ENCODE assay signal across 24 cellular contexts in the genomic region with DNA sequence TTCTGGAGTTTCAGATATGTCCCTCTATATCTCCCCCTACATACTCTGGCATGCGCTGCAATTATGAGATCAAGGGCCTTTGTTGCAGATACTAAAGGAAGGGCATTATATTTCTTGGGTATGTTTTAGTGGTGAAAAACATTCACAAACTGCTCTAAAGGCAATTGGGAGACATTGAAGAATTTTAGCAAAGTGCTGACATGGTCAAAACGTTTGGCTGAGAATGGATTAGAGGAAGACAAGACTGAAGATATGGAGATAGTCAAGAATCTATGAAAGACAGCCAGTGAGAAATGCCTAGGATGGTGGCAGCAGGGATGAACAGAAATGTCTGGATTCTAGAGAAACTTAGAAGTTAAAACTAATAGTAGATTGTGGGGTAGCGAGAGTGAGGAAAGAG.
"Had no signal": no experiment of that assay in that cellular context is flagged by ENCODE, and none has a peak within 500 bp of the region (broad histone marks: within the 10 kb centered on the region; RNA-seq: fewer than 3 reads in every experiment).

No MANE protein-coding gene starts in this region.

- H3K27ac ChIP-seq: colonic mucosa, esophagus muscularis mucosa, foreskin keratinocyte, gastroesophageal sphincter, heart left ventricle, hepatocyte, left lung, neutrophil, parathyroid adenoma, testis, tibial artery had no signal

- FAIRE-seq: endothelial cell of umbilical vein, islet of Langerhans had no signal

- ATAC-seq: foreskin keratinocyte; gastroesophageal sphincter; heart left ventricle; left cardiac atrium; left lung; mucosa of descending colon; natural killer cell treated with Interleukin-12 subunit alpha and Interleukin-12 subunit beta and Interleukin-15 and Interleukin-18, amount 100 ng/mL, for 72 hours; sciatic nerve; stimulated activated memory B cell treated with anti-CD40 and anti-IgM and Interleukin-4, amounts not matched to agents 10 μg/mL and 1 μg/mL and 100 μg/mL, for 72 hours; stimulated activated naive CD8-positive, alpha-beta T cell treated with anti-CD3 and anti-CD28 coated beads, Interleukin-15, Interleukin-2, amounts not matched to agents 100 U/mL and 50 U/mL, for 24 hours had no signal

- H3K4me3 ChIP-seq: colonic mucosa, esophagus muscularis mucosa, gastroesophageal sphincter, heart left ventricle, hepatocyte, left lung, mucosa of descending colon, testis, tibial artery had no signal

- H3K27me3 ChIP-seq: colonic mucosa, esophagus muscularis mucosa, foreskin keratinocyte, gastroesophageal sphincter, heart left ventricle, hepatocyte, left lung, neutrophil, testis, tibial artery had no signal

- H3K4me1 ChIP-seq: colonic mucosa, foreskin keratinocyte, gastroesophageal sphincter, heart left ventricle, left lung, parathyroid adenoma, testis, tibial artery had no signal

- DNase-seq: colonic mucosa; effector CD8-positive, alpha-beta T cell; foreskin keratinocyte; heart left ventricle; left cardiac atrium; left lung; mesenchymal stem cell; mucosa of descending colon; naive B cell; stimulated activated CD4-positive, alpha-beta T cell treated with anti-CD3 and anti-CD28 coated beads, Interleukin-4, amount 100 ng/mL, for 4 hours; stimulated activated naive CD8-positive, alpha-beta T cell treated with anti-CD3 and anti-CD28 coated beads, Interleukin-15, Interleukin-2, amounts not matched to agents 100 U/mL and 50 U/mL, for 24 hours; substantia nigra; testis; tibial artery had no signal

- H2AFZ ChIP-seq: hepatocyte, parathyroid adenoma had no signal

- H3K79me2 ChIP-seq: hepatocyte, parathyroid adenoma had no signal

- H3K9ac ChIP-seq: parathyroid adenoma had no signal

- H3K36me3 ChIP-seq: colonic mucosa, esophagus muscularis mucosa, gastroesophageal sphincter, heart left ventricle, left lung, neutrophil, tibial artery had no signal

- H3K9me3 ChIP-seq: colonic mucosa, esophagus muscularis mucosa, gastroesophageal sphincter, heart left ventricle, left lung, mucosa of descending colon, neutrophil, testis, tibial artery had no signal

- H3K4me2 ChIP-seq: hepatocyte had no signal
